8 cellular contexts compared by ENCODE assay signal in the genomic region with DNA sequence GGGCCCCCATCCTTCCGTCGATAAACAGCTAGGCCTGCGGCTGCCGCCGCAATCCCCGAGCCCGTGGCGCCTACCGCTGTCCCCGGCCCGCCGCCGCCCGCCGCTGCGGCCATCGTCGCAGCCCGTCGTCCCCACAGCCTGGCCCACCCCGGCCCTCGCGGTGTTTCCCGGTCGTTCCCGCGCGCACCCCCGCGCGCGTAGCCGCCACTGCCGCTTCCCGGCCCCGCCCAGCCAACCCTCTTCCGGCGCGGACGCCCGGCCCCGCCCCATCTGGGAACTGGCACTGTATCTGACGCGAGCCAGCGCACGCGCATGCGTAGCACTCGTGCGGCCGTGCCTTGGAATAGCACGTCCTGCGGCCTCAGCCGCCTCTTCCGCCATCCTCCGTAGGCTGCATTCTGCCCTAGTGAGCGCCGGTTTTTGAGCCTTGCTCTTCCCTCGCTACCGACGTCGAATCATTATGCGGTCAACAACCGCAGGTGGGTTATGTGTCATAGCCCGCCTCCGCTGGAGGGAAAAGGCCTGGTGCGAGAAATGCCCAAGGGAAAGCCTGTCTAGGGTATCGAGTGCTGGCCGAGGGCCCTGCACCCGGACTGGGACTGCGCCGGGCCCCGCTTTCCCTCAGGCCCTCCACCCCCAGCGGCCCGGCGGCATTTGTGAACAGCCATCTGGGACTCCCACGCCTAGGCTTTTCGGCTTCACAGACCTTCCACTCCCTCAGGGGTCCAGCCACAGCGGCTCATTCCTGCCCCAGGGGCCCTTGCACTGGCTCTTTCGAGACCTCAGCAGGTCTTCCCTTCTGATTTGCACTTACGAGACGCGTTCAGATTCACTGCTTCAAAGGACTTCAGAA. TPM values are rescaled to one million over a fixed set of nuclear protein-coding genes. Genes with fewer than 3 reads are reported as not detected.
DNase-seq lines count a peak whose midpoint lies in the region; ATAC-seq and TF ChIP-seq lines count a peak whose summit lies in the region.

SMARCC1 (minus strand) TSS at position 209 of the 853 bp plus-strand sequence; CDS start at position 113, 96 bp downstream.

- TF ChIP-seq CTCF in GM13976 (IDR thresholded peaks at IDR 0.05; ENCODE audit: borderline replicate concordance, control extremely low read depth, extremely low read depth, insufficient read depth, missing control alignments) (no peak), left ventricle myocardium inferior (IDR thresholded peaks at IDR 0.05; ENCODE audit: borderline replicate concordance) (peak; percentile 2), prostate gland (IDR thresholded peaks at IDR 0.05) (peak in 2 of 4 experiments; percentile 37 to 59)

- peak; percentile 91 for TF ChIP-seq POLR2A in prostate gland (IDR thresholded peaks at IDR 0.05)

- WGBS in prostate gland: under 1% methylated on average over 83 of the region's 83 CpGs
- WGBS in urinary bladder: under 1% methylated on average over 83 of the region's 83 CpGs

- in situ Hi-C loops in GM13976 (cut with MboI; ENCODE audit: low sequenced_read_pairs, unreplicated experiment): no loop called here

- peak within 1 kb of the TSS; percentile 94 for H3K4me3 ChIP-seq in left ventricle myocardium inferior
- peak within 1 kb of the TSS; percentile 99 to 100 for H3K4me3 ChIP-seq in prostate gland
- H3K4me3 ChIP-seq in urinary bladder (ENCODE audit: low read depth, low read length): peak within 1 kb of the TSS; percentile 84

- H3K36me3 ChIP-seq in left ventricle myocardium inferior (no peaks in the 10 kb centered on the region), prostate gland (no peaks in the 10 kb centered on the region), urinary bladder (ENCODE audit: insufficient read depth) (no peaks in the 10 kb centered on the region)

- intact Hi-C loops in T-helper 1 cell treated with Interleukin-12 subunit alpha and Interleukin-12 subunit beta and Interleukin-4 antibody, amounts not matched to agents 30 ng/mL and 1 ng/mL, for 36 hours (cut with micrococcal nuclease): loop anchor here (1.0 to 10.0 kb wide), 13 partner anchors 7 to 805 kb away; partner anchors contain the start of genes CCDC12, CDC25A, CSPG5 and DHX30
- intact Hi-C loops in left ventricle myocardium inferior (cut with micrococcal nuclease) (no loop called here), prostate gland (cut with DNase I) (loop anchor here (10.0 kb wide), 1 partner anchor 367 kb away; no protein-coding TSS in a partner anchor)

- H3K27ac ChIP-seq in left ventricle myocardium inferior (replicated peaks): peak within 1 kb of the TSS; percentile 98
- peak within 1 kb of the TSS; percentile 97 to 99 for H3K27ac ChIP-seq in prostate gland
- peak within 1 kb of the TSS; percentile 97 for H3K27ac ChIP-seq in urinary bladder (ENCODE audit: low read depth)

- peak; percentile 81 for ATAC-seq in HG02870 (IDR thresholded peaks at IDR 0.05; ENCODE audit: unreplicated experiment)

- H3K4me1 ChIP-seq in left ventricle myocardium inferior: peaks cover 54% of the 10 kb centered on the region
- no peaks in the 10 kb centered on the region for H3K4me1 ChIP-seq in prostate gland (replicated peaks)
- H3K4me1 ChIP-seq in urinary bladder (ENCODE audit: insufficient read depth): no peaks in the 10 kb centered on the region

- DNase-seq in GM13976 (ENCODE audit: low spot score): peak; percentile 98
- peak; percentile 72 for DNase-seq in NCI-H146 treated with DMSO at 0.1 percent for 48 hours (lab: John Stamatoyannopoulos, UW; ENCODE audit: unreplicated experiment)
- DNase-seq in amniotic stem cell (lab: John Stamatoyannopoulos, UW): peak; percentile 96
- peak; percentile 98 for DNase-seq in left ventricle myocardium inferior
- peak; percentile 96 for DNase-seq in prostate gland (ENCODE audit: low spot score)

- H3K9me3 ChIP-seq in left ventricle myocardium inferior (replicated peaks) (no peaks in the 10 kb centered on the region), prostate gland (no peaks in the 10 kb centered on the region)

- H3K27me3 ChIP-seq in left ventricle myocardium inferior (ENCODE audit: low read depth) (no peaks in the 10 kb centered on the region), prostate gland (replicated peaks; ENCODE audit: insufficient read depth) (no peaks in the 10 kb centered on the region)

RNA-seq across cellular contexts. Expression of gene SMARCC1, which starts in this region (rescaled TPM):
- total RNA-seq in T-helper 1 cell treated with Interleukin-12 subunit alpha and Interleukin-12 subunit beta and Interleukin-4 antibody, amounts not matched to agents 30 ng/mL and 1 ng/mL, for 36 hours: 113 and 120 TPM in 2 replicates
- total RNA-seq in left ventricle myocardium inferior (22.9 TPM), prostate gland (10 to 100 TPM; 49.9 to 58.7 TPM), urinary bladder (58.4 TPM)
- 33.3 TPM for polyA plus RNA-seq in urinary bladder

Comparison
In these comparisons a context has a peak if more than half of its experiments do, and no peak if none do; other contexts are left out.
1. Peak in every context shown above with its lines: DNase-seq, ATAC-seq, H3K4me3 ChIP-seq and H3K27ac ChIP-seq.